Comparison of ENCODE assay signal across 1 cellular context in the genomic region with DNA sequence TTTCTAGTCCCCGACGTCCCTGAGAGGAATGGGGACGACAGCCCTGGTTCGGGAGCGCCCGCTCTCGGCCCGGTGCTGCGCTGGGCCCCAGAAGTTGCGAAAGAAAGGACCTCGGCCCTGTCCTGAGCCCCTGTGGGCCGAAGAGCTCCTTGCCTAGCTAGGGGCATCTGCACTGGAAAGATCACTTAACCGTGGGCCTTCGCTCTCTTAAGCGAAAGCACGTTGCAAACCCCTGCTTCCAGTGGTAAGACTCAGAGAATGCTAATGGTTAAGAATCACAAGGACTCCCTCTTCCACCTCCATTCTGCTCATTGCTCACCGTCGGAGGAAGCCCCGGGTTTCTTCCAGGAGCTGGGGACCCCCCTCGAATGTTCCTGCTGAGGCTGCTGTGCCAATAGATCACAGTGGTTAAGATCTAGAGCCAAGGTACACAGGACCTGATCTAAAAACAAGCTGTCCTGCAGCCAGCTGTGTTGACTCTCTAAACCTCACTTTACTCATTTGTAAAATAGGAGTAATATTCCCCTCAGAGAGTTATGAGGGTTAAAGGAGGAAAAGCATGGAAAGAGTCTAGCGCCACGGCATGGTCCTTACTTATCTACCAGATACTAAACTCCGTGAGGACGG.
TF ChIP-seq lines count a peak whose summit lies in the region.

No MANE protein-coding gene starts in this region.

TF ChIP-seq in K562, 482 proteins besides CTCF, POLR2A, EP300 and RAD21 (continued from another document):
- TF ChIP-seq ZNF407 (IDR thresholded peaks at IDR 0.05; ENCODE audit: low read depth) (no peak), CEBPG (CRISPR knock-in tag; IDR thresholded peaks at IDR 0.05) (peak; percentile 65; the same call in 1 of the 2 replicates), CEBPG (tag; conservative IDR thresholded peaks at IDR 0.05 in 1 of 2, IDR thresholded peaks at IDR 0.05 in 1 of 2) (peak in 1 of 2 experiments; percentile 63; a peak in 2 of 4 replicates), RUNX1 (IDR thresholded peaks at IDR 0.05; ENCODE audit: low read depth) (no peak), HDAC6 (IDR thresholded peaks at IDR 0.05; ENCODE audit: low read depth, low read length) (no peak), CEBPB (tag; IDR thresholded peaks at IDR 0.05) (peak; percentile 75), TEAD1 (CRISPR knock-in tag; IDR thresholded peaks at IDR 0.05) (0 out of 4 replicates have a peak, but pooled peaks of 1 of the 2 experiments have one; percentile 9), YY1 (IDR thresholded peaks at IDR 0.05; ENCODE audit: borderline replicate concordance in 1 of 3, control insufficient read depth in 1 of 3, extremely low read depth in 1 of 3, insufficient read depth in 3 of 3, insufficient read length in 1 of 3, insufficient replicate concordance in 2 of 3, low read depth in 1 of 3, low read length in 2 of 3) (no peak), NBN (IDR thresholded peaks at IDR 0.05; ENCODE audit: low read depth) (no peak), SAFB (IDR thresholded peaks at IDR 0.05; ENCODE audit: borderline replicate concordance, low read depth, low read length) (no peak), FOXP4 (CRISPR knock-in tag; IDR thresholded peaks at IDR 0.05; ENCODE audit: borderline replicate concordance) (peak; percentile 40; the same call in 1 of the 2 replicates), BRCA1 (IDR thresholded peaks at IDR 0.05) (no peak), BRCA1 (CRISPR knock-in tag; IDR thresholded peaks at IDR 0.05) (0 out of 2 replicates have a peak, but pooled peaks have one; percentile 40), GTF2E2 (tag; IDR thresholded peaks at IDR 0.05) (0 out of 2 replicates have a peak, but pooled peaks have one; percentile 54), FOXJ2 (tag; IDR thresholded peaks at IDR 0.05) (no peak), ZNF174 (CRISPR knock-in tag; IDR thresholded peaks at IDR 0.05) (no peak), TCF7 (IDR thresholded peaks at IDR 0.05; ENCODE audit: borderline replicate concordance) (no peak)
- TF ChIP-seq, protein P1, sequence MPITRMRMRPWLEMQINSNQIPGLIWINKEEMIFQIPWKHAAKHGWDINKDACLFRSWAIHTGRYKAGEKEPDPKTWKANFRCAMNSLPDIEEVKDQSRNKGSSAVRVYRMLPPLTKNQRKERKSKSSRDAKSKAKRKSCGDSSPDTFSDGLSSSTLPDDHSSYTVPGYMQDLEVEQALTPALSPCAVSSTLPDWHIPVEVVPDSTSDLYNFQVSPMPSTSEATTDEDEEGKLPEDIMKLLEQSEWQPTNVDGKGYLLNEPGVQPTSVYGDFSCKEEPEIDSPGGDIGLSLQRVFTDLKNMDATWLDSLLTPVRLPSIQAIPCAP (CRISPR knock-in tag; IDR thresholded peaks at IDR 0.05; ENCODE audit: borderline replicate concordance), result no peak
- TF ChIP-seq, protein P2, sequence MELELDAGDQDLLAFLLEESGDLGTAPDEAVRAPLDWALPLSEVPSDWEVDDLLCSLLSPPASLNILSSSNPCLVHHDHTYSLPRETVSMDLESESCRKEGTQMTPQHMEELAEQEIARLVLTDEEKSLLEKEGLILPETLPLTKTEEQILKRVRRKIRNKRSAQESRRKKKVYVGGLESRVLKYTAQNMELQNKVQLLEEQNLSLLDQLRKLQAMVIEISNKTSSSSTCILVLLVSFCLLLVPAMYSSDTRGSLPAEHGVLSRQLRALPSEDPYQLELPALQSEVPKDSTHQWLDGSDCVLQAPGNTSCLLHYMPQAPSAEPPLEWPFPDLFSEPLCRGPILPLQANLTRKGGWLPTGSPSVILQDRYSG (tag; conservative IDR thresholded peaks at IDR 0.05; ENCODE audit: low read depth), result no peak
- TF ChIP-seq, protein P3, sequence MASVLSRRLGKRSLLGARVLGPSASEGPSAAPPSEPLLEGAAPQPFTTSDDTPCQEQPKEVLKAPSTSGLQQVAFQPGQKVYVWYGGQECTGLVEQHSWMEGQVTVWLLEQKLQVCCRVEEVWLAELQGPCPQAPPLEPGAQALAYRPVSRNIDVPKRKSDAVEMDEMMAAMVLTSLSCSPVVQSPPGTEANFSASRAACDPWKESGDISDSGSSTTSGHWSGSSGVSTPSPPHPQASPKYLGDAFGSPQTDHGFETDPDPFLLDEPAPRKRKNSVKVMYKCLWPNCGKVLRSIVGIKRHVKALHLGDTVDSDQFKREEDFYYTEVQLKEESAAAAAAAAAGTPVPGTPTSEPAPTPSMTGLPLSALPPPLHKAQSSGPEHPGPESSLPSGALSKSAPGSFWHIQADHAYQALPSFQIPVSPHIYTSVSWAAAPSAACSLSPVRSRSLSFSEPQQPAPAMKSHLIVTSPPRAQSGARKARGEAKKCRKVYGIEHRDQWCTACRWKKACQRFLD (CRISPR knock-in tag; IDR thresholded peaks at IDR 0.05), result no peak
